Comparison of ENCODE assay signal across 2 cellular contexts in the genomic region with DNA sequence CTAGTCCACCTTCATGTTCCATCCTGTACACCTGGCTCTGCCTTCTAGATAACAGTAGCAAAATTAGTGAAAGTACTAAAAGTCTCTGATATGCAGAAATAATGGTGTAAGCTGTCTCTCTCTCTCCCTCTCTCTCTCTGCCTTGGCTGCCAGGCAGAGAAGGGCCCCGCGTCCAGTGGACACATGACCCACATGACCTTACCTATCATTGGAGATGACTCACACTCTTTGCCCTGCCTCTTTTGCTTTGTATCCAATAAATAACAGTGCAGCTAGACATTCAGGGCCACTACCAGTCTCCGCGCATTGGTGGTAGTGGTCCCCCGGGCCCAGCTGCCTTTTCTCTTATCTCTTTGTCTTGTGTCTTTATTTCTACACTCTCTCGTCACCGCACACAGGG. TPM values are rescaled to one million over a fixed set of nuclear protein-coding genes. Genes with fewer than 3 reads are reported as not detected.
"Had no signal": no experiment of that assay in that cellular context is flagged by ENCODE, and none has a peak within 500 bp of the region (broad histone marks: within the 10 kb centered on the region; RNA-seq: fewer than 3 reads in every experiment).

No MANE protein-coding gene starts in this region.

RNA-seq across cellular contexts. Expression of a gene that starts 29.8 kb away (rescaled TPM):
- total RNA-seq: MCF 10A, OCI-LY7 had no signal
